Comparison of ENCODE assay signal across 20 cellular contexts in the genomic region with DNA sequence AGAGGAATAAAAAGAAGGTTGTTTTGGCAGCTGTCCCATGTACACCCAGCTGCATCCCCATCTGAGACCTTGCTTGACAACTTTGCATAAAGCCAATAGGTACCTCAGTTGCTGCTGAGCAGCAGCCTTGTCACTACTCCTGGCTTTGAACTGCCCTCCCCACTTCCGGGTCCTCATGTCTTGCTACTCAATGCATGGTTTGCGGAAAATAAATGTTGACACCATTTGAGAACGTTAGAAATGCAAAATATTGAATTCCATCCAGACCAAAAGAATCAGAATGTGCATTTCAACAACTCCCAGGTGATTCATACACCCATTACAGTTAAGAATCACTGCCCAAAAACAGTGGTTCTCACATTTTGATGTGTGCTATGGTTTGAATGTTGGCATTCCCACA. TPM values are rescaled to one million over a fixed set of nuclear protein-coding genes. Genes with fewer than 3 reads are reported as not detected.
DNase-seq lines count a peak whose midpoint lies in the region; ATAC-seq and FAIRE-seq lines count a peak whose summit lies in the region.
"Had no signal": no experiment of that assay in that cellular context is flagged by ENCODE, and none has a peak within 500 bp of the region (broad histone marks: within the 10 kb centered on the region; RNA-seq: fewer than 3 reads in every experiment).

No MANE protein-coding gene starts in this region.

- ATAC-seq in HG03039 (IDR thresholded peaks at IDR 0.05; ENCODE audit: unreplicated experiment), result no peak
- ATAC-seq: GM12878, T-helper 17 cell had no signal

- DNase-seq in NCI-H1105 treated with DMSO at 0.1 percent for 48 hours (lab: John Stamatoyannopoulos, UW) (peak; percentile 55), NCI-H1105 (lab: John Stamatoyannopoulos, UW) (no peak), NCI-H1092 treated with DMSO at 0.1 percent for 48 hours (lab: John Stamatoyannopoulos, UW) (peak; percentile 67), NCI-H774 (lab: John Stamatoyannopoulos, UW) (peak; percentile 79), iPS-NIHi11 (ENCODE audit: low spot score) (peak; percentile 6), frontal cortex (ENCODE audit: low spot score in 2 of 2) (no peak), NCI-H187 treated with DMSO at 0.1 percent for 48 hours (lab: John Stamatoyannopoulos, UW) (no peak)
- DNase-seq: 8988T, DMS53, EL, NCI-H82, SJCRH30, T-helper 17 cell had no signal

- no peak for FAIRE-seq in frontal cortex (lab: Jason Lieb, UNC)
- FAIRE-seq: GM19239 had no signal

RNA-seq across cellular contexts. Expression of a gene that starts 32.9 kb away (rescaled TPM):
- not detected for total RNA-seq in frontal cortex
- total RNA-seq: GM12878, H4, M059J, NCI-H460, PC-9, SJCRH30, T-helper 17 cell had no signal

RNA-seq across cellular contexts. Expression of a gene that starts 43.0 kb away (rescaled TPM):
- total RNA-seq in frontal cortex, result not detected
- total RNA-seq: GM12878, H4, M059J, NCI-H460, PC-9, SJCRH30, T-helper 17 cell had no signal

Comparison
In these comparisons a context has a peak if more than half of its experiments do, and no peak if none do; other contexts are left out.
1. DNase-seq: peak in NCI-H1105 treated with DMSO at 0.1 percent for 48 hours (single experiment), NCI-H1092 treated with DMSO at 0.1 percent for 48 hours (single experiment), NCI-H774 (single experiment) and iPS-NIHi11 (single experiment); none in NCI-H1105 (single experiment), frontal cortex (0 of 2) and NCI-H187 treated with DMSO at 0.1 percent for 48 hours (single experiment).